26 cellular contexts compared by ENCODE assay signal in the genomic region with DNA sequence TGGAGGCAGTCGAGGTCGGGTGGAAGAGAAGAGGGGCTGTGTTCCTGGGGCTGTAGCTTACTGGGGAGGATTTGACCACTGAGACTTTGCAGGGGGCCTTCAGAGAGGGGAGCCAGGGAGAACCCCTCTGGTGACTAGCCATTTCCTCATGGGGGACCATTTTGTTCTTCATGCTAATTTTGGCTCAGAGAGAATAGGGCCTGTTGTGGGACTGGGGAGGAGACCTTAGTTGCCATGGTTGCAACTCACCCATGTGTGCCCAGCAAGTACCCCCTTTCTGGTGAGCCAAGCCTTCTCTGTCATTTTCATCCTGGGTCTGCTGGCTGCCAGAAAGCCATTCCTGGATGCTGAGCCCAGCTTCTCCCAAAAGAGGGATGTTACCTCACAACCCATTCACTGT.
"Had no signal": no experiment of that assay in that cellular context is flagged by ENCODE, and none has a peak within 500 bp of the region (broad histone marks: within the 10 kb centered on the region; RNA-seq: fewer than 3 reads in every experiment).

No MANE protein-coding gene starts in this region.

- H3K4me1 Mint-ChIP-seq: WTC11 had no signal

- H3K27ac Mint-ChIP-seq: activated naive CD8-positive, alpha-beta T cell treated with anti-CD3 and anti-CD28 coated beads, Interleukin-2, amount 10 ng/mL, durations not matched to agents 7 days and 5 days; natural killer cell treated with Interleukin-12 subunit alpha and Interleukin-12 subunit beta and Interleukin-15 and Interleukin-18, amount 100 ng/mL, for 72 hours; T-helper 1 cell treated with Interleukin-12 subunit alpha and Interleukin-12 subunit beta and Interleukin-4 antibody, amounts not matched to agents 30 μg/mL and 1 μg/mL, for 36 hours; WTC11 had no signal

- H3K27me3 Mint-ChIP-seq: natural killer cell treated with Interleukin-12 subunit alpha and Interleukin-12 subunit beta and Interleukin-15 and Interleukin-18, amount 100 ng/mL, for 72 hours had no signal

- H3K4me3 Mint-ChIP-seq: activated naive CD8-positive, alpha-beta T cell treated with anti-CD3 and anti-CD28 coated beads, Interleukin-2, amount 10 ng/mL, durations not matched to agents 7 days and 5 days; immature natural killer cell; natural killer cell treated with Interleukin-12 subunit alpha and Interleukin-12 subunit beta and Interleukin-15 and Interleukin-18, amount 100 ng/mL, for 72 hours; T-helper 1 cell treated with Interleukin-12 subunit alpha and Interleukin-12 subunit beta and Interleukin-4 antibody, amounts not matched to agents 30 μg/mL and 1 μg/mL, for 36 hours; WTC11 had no signal

- H3K9me3 ChIP-seq: heart left ventricle, prostate gland, sigmoid colon, tibial nerve had no signal

- H3K4me1 ChIP-seq: prostate gland, sigmoid colon had no signal

- DNase-seq: activated CD4-positive, alpha-beta T cell treated with anti-CD3 and anti-CD28 coated beads, Interleukin-2, amount 50 U/mL, for 1 hour; activated CD8-positive, alpha-beta memory T cell treated with anti-CD3 and anti-CD28 coated beads for 24 hours; activated effector memory CD4-positive, alpha-beta T cell treated with Interleukin-2 at 50 U/mL for 16 hours; activated naive CD4-positive, alpha-beta T cell treated with Interleukin-2 at 50 U/mL for 16 hours; activated naive CD8-positive, alpha-beta T cell treated with anti-CD3 and anti-CD28 coated beads, Interleukin-2, amount 10 ng/mL, durations not matched to agents 7 days and 5 days; amniotic stem cell; brain microvascular endothelial cell; caudate nucleus; foreskin fibroblast; hypothalamus; immature natural killer cell; kidney; left colon; retina; sigmoid colon; small intestine; stimulated activated CD4-positive, alpha-beta T cell treated with anti-CD3 and anti-CD28 coated beads, Interleukin-4, amount 100 ng/mL, for 24 hours; stimulated activated naive CD4-positive, alpha-beta T cell; SW 1271 had no signal

- H3K36me3 ChIP-seq: brain microvascular endothelial cell, prostate gland, sigmoid colon had no signal

- H3K9me3 Mint-ChIP-seq: activated naive CD8-positive, alpha-beta T cell treated with anti-CD3 and anti-CD28 coated beads, Interleukin-2, amount 10 ng/mL, durations not matched to agents 7 days and 5 days; immature natural killer cell; natural killer cell treated with Interleukin-12 subunit alpha and Interleukin-12 subunit beta and Interleukin-15 and Interleukin-18, amount 100 ng/mL, for 72 hours; T-helper 1 cell treated with Interleukin-12 subunit alpha and Interleukin-12 subunit beta and Interleukin-4 antibody, amounts not matched to agents 30 μg/mL and 1 μg/mL, for 36 hours; WTC11 had no signal

- H3K27ac ChIP-seq: brain microvascular endothelial cell, heart left ventricle, prostate gland, sigmoid colon, tibial nerve had no signal

- H3K27me3 ChIP-seq: brain microvascular endothelial cell, heart left ventricle, sigmoid colon, tibial nerve had no signal

- FAIRE-seq: astrocyte, kidney, small intestine had no signal

- H3K4me3 ChIP-seq: heart left ventricle, prostate gland, sigmoid colon, tibial nerve had no signal

- H3K36me3 Mint-ChIP-seq: activated naive CD8-positive, alpha-beta T cell treated with anti-CD3 and anti-CD28 coated beads, Interleukin-2, amount 10 ng/mL, durations not matched to agents 7 days and 5 days; natural killer cell treated with Interleukin-12 subunit alpha and Interleukin-12 subunit beta and Interleukin-15 and Interleukin-18, amount 100 ng/mL, for 72 hours; WTC11 had no signal
